Comparison of ENCODE assay signal across 20 cellular contexts in the genomic region with DNA sequence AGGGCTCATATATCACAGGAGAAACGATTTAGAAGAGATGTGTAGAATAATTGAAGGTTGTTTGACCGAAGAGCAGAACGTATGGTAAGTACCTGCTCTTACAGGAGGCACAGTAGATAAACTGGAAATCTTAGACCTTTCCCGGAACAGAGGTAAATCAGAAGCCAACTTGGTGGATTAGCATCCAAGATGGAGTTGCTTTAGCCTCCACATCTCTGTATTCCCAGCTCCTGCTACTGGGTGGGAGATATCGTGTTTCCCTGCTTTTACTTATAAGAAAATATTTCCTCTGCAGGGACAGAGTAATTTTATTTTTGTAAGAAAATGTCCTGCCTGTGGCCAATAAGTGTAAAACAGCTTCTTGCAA.
"Had no signal": no experiment of that assay in that cellular context is flagged by ENCODE, and none has a peak within 500 bp of the region (broad histone marks: within the 10 kb centered on the region; RNA-seq: fewer than 3 reads in every experiment).

No MANE protein-coding gene starts in this region.

- H3K27ac ChIP-seq: dorsolateral prefrontal cortex, hepatocyte, left ventricle myocardium inferior, lower lobe of right lung, spleen had no signal

- H3K4me3 ChIP-seq: dorsolateral prefrontal cortex, hepatocyte, left ventricle myocardium inferior, lower lobe of right lung, spleen had no signal

- H3K4me2 ChIP-seq: hepatocyte had no signal

- H3K27me3 Mint-ChIP-seq: naive B cell; stimulated activated naive B cell treated with anti-CD40 and anti-IgM and Interleukin-4, amounts not matched to agents 10 μg/mL and 1 μg/mL and 100 μg/mL, for 72 hours had no signal

- ATAC-seq: left cardiac atrium; lower lobe of right lung; sciatic nerve; stimulated activated naive B cell treated with anti-CD40 and anti-IgM and Interleukin-4, amounts not matched to agents 10 μg/mL and 1 μg/mL and 100 μg/mL, for 72 hours had no signal

- H3K27ac Mint-ChIP-seq: naive B cell; nephron; stimulated activated naive B cell treated with anti-CD40 and anti-IgM and Interleukin-4, amounts not matched to agents 10 μg/mL and 1 μg/mL and 100 μg/mL, for 72 hours had no signal

- H3K79me2 ChIP-seq: hepatocyte had no signal

- H3K4me1 Mint-ChIP-seq: naive B cell; nephron; stimulated activated naive B cell treated with anti-CD40 and anti-IgM and Interleukin-4, amounts not matched to agents 10 μg/mL and 1 μg/mL and 100 μg/mL, for 72 hours had no signal

- H3K4me1 ChIP-seq: left ventricle myocardium inferior, lower lobe of right lung, spleen had no signal

- H3K9me3 ChIP-seq: left ventricle myocardium inferior, lower lobe of right lung, spleen had no signal

- DNase-seq: cortex of kidney; dorsolateral prefrontal cortex; effector CD8-positive, alpha-beta T cell; foreskin melanocyte; head of caudate nucleus; kidney; left cardiac atrium; left ventricle myocardium inferior; lower lobe of right lung; mesenchymal stem cell; naive B cell; spleen; stimulated activated CD4-positive, alpha-beta T cell treated with anti-CD3 and anti-CD28 coated beads, Interleukin-15, amount 100 ng/mL, for 24 hours; stimulated activated CD4-positive, alpha-beta T cell treated with anti-CD3 and anti-CD28 coated beads, Interleukin-1b, Interleukin-23, amount 100 ng/mL, for 48 hours; stimulated activated CD4-positive, alpha-beta T cell treated with anti-CD3 and anti-CD28 coated beads, Interleukin-4, amount 100 ng/mL, for 4 hours; stimulated activated naive B cell treated with anti-CD40 and anti-IgM and Interleukin-4, amounts not matched to agents 10 μg/mL and 1 μg/mL and 100 μg/mL, for 72 hours; trophoblast cell had no signal

- FAIRE-seq: kidney had no signal

- H3K36me3 Mint-ChIP-seq: naive B cell had no signal

- H2AFZ ChIP-seq: hepatocyte had no signal

- H3K36me3 ChIP-seq: left ventricle myocardium inferior, lower lobe of right lung, spleen had no signal

- H3K4me3 Mint-ChIP-seq: naive B cell; nephron; stimulated activated naive B cell treated with anti-CD40 and anti-IgM and Interleukin-4, amounts not matched to agents 10 μg/mL and 1 μg/mL and 100 μg/mL, for 72 hours had no signal

- H3K27me3 ChIP-seq: dorsolateral prefrontal cortex, hepatocyte, spleen had no signal

- H3K9me3 Mint-ChIP-seq: naive B cell; nephron; stimulated activated naive B cell treated with anti-CD40 and anti-IgM and Interleukin-4, amounts not matched to agents 10 μg/mL and 1 μg/mL and 100 μg/mL, for 72 hours had no signal
